ENCODE assay signal across 13 cellular contexts in the genomic region with DNA sequence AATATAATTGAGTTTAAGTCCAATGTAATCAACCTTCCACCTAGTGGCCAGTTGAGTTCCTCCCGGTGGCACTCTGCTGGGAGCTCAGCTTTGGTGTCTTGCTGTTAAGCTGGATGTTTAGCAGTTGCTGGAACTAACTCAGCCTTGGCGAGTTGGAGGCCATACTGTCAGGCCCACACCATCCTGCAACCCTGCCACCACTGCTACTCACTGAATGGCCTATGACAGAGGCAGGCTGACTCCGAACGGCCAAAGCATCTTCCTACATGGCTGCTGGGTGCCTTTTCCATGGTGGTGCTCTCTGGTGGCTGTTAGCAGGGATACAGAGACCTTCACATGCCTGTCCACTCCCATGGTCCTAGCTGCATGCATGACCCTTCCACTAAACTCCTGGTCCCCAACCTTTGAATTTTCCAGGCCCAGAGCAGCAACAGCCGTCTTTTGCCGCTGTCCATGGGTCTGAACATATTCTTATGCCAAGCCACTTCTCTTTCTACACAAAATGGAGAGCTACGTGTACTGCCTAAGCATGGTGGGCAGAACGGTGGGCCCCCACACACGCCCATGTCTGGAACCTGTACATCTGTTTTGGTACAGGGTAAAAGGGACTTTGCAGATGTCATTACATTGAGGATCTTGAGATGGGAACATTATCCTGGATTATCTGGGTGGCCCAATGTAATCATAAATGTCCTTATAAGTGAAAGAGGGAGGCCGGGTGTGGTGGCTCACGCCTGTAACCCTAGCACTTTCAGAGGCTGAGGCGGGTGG. TPM values are rescaled to one million over a fixed set of nuclear protein-coding genes. Genes with fewer than 3 reads are reported as not detected.
DNase-seq lines count a peak whose midpoint lies in the region; ATAC-seq and TF ChIP-seq lines count a peak whose summit lies in the region.
"Had no signal": no experiment of that assay in that cellular context is flagged by ENCODE, and none has a peak within 500 bp of the region (broad histone marks: within the 10 kb centered on the region; RNA-seq: fewer than 3 reads in every experiment).

No MANE protein-coding gene starts in this region.

- H3K4me1 ChIP-seq in BE2C: no peaks in the 10 kb centered on the region

- H3K27ac Mint-ChIP-seq in HFFc6 (no peak overlapping the region), type B pancreatic cell (no peak overlapping the region)

- no peaks in the 10 kb centered on the region; the same call in 1 of the 2 replicates for H3K36me3 ChIP-seq in BE2C
- H3K36me3 ChIP-seq: breast epithelium, vagina had no signal

- no peak overlapping the region for H3K4me3 Mint-ChIP-seq in HFFc6
- H3K4me3 Mint-ChIP-seq in type B pancreatic cell: no peak overlapping the region

- H3K9me3 Mint-ChIP-seq in HFFc6 (no peaks in the 10 kb centered on the region), type B pancreatic cell (no peaks in the 10 kb centered on the region)

- in situ Hi-C loops in astrocyte of the cerebellum (cut with HindIII; ENCODE audit: low sequenced_read_pairs): no loop called here

- H3K36me3 Mint-ChIP-seq in HFFc6 (ENCODE audit: low read depth) (no peaks in the 10 kb centered on the region), type B pancreatic cell (no peaks in the 10 kb centered on the region)

- H3K27me3 Mint-ChIP-seq in HFFc6 (ENCODE audit: insufficient read depth) (peaks cover 21% of the 10 kb centered on the region), type B pancreatic cell (peaks cover 6% of the 10 kb centered on the region)

- H3K4me3 ChIP-seq in BE2C (ENCODE audit: low read depth, low read length) (no peak overlapping the region), astrocyte of the cerebellum (ENCODE audit: low read depth, low read length) (no peak overlapping the region)
- H3K4me3 ChIP-seq: breast epithelium, vagina had no signal

- H3K4me1 Mint-ChIP-seq in HFFc6 (ENCODE audit: low read depth) (no peaks in the 10 kb centered on the region), type B pancreatic cell (ENCODE audit: unreplicated experiment) (no peaks in the 10 kb centered on the region)

- peak; percentile 38 for TF ChIP-seq CTCF in BE2C (IDR thresholded peaks at IDR 0.05; ENCODE audit: low read depth, low read length)
- TF ChIP-seq CTCF in HFFc6 (IDR thresholded peaks at IDR 0.05): peak; percentile 58
- TF ChIP-seq CTCF in astrocyte of the cerebellum (IDR thresholded peaks at IDR 0.05; ENCODE audit: low read depth, low read length, missing control alignments): peak; percentile 26
- TF ChIP-seq CTCF in type B pancreatic cell (conservative IDR thresholded peaks at IDR 0.05): no peak

- H3K27me3 ChIP-seq in BE2C: no peaks in the 10 kb centered on the region
- H3K27me3 ChIP-seq: breast epithelium, vagina had no signal

- no peak for DNase-seq in BE2C
- no peak for DNase-seq in HFFc6
- no peak for DNase-seq in astrocyte of the cerebellum (ENCODE audit: low read depth)
- DNase-seq in left lobe of liver (ENCODE audit: low spot score): no peak
- DNase-seq in NCI-H446 treated with DMSO at 0.1 percent for 48 hours (lab: John Stamatoyannopoulos, UW): no peak
- no peak for DNase-seq in type B pancreatic cell (ENCODE audit: extremely low spot score, unreplicated experiment)
- DNase-seq: foreskin melanocyte, NCI-H1092, T-helper 9 cell had no signal

- no peaks in the 10 kb centered on the region for H3K9me3 ChIP-seq in BE2C
- H3K9me3 ChIP-seq: breast epithelium, vagina had no signal

- ATAC-seq in left lobe of liver (peak; percentile 27), GM18907 (IDR thresholded peaks at IDR 0.05; ENCODE audit: unreplicated experiment) (no peak), HG02938 (IDR thresholded peaks at IDR 0.05; ENCODE audit: unreplicated experiment) (no peak)

RNA-seq across cellular contexts. Expression of gene TRAF3IP1, which starts 15.0 kb away (rescaled TPM):
- polyA plus RNA-seq in BE2C (2012; ENCODE audit: insufficient read depth, insufficient read length, low read depth): 7.3 TPM
- 10 to 100 TPM; 15.7 to 21.7 (median 17.6) TPM for total RNA-seq in HFFc6 (2021; fragmentation: NEBNext Ultra II Directional; extraction: Animal tissue kit (Norgen Biotek cat#: 25700))
- 9.0 TPM for total RNA-seq in left lobe of liver
- 20.9 and 21.0 TPM in 2 replicates for total RNA-seq in type B pancreatic cell (ENCODE audit: low replicate concordance)

RNA-seq across cellular contexts. Expression of gene PER2, which starts 16.9 kb away (rescaled TPM):
- 15.7 TPM for polyA plus RNA-seq in BE2C (2012; ENCODE audit: insufficient read depth, insufficient read length, low read depth)
- 1 to 10 TPM; 4.3 to 5.7 (median 4.5) TPM for total RNA-seq in HFFc6 (2021; fragmentation: NEBNext Ultra II Directional; extraction: Animal tissue kit (Norgen Biotek cat#: 25700))
- total RNA-seq in left lobe of liver (8.0 TPM), type B pancreatic cell (ENCODE audit: low replicate concordance) (14.0 and 15.5 TPM in 2 replicates)
